Comparison of ENCODE assay signal across 19 cellular contexts in the genomic region with DNA sequence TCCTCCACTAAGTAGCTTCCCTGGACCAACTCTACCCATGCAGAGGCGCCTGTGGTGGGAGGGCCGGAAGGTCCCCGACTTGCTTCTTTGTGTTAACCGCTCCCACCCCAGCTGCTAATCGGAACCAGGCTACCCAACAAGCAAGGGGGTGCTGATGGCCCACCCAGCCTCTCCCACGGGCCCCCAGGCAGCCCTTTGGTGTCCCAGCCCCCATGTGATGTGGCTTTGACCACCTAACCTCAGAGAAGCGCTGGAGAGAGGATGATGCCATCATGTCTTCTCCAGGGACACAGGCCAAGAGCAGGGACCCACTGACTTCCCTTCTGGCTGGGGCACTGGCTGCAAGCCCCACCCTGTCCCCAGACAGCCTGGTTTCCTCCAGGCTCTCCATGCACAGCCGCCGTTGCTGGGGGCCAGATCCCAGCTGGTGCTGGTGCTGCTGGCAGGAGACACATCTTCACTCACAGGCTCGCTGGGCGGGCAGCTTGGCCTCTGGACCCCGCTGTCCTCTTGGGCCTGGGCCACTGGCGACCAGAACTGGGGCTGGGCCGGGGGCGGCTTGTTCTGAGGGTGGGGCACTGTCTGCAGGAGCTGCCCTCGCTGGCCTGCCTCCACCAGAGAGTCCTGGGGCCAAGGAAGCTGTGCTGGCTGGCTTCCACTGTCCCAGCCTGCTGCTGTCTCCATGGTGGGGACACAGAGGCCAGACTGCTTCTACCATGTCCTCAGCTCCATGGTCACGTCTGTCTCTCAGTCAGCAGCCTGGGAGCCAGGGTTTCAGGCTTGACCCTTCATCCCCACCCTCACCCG. TPM values are rescaled to one million over a fixed set of nuclear protein-coding genes. Genes with fewer than 3 reads are reported as not detected.
DNase-seq lines count a peak whose midpoint lies in the region; ATAC-seq, FAIRE-seq and TF ChIP-seq lines count a peak whose summit lies in the region.
"Had no signal": no experiment of that assay in that cellular context is flagged by ENCODE, and none has a peak within 500 bp of the region (broad histone marks: within the 10 kb centered on the region; RNA-seq: fewer than 3 reads in every experiment).

No MANE protein-coding gene starts in this region.

- H4K20me1 ChIP-seq in hepatocyte (ENCODE audit: insufficient read depth, poor library complexity, severe bottlenecking): no peaks in the 10 kb centered on the region

- no peaks in the 10 kb centered on the region for H3K79me2 ChIP-seq in hepatocyte

- no peak for TF ChIP-seq POLR2A in transverse colon (IDR thresholded peaks at IDR 0.05)

- TF ChIP-seq CTCF in BE2C (IDR thresholded peaks at IDR 0.05; ENCODE audit: low read depth, low read length) (no peak), ascending aorta (IDR thresholded peaks at IDR 0.05) (no peak), hepatocyte (IDR thresholded peaks at IDR 0.05; ENCODE audit: poor library complexity) (no peak), transverse colon (IDR thresholded peaks at IDR 0.05) (no peak), pancreas (IDR thresholded peaks at IDR 0.05) (no peak)

- no peaks in the 10 kb centered on the region for H3K27me3 ChIP-seq in BE2C
- H3K27me3 ChIP-seq in ascending aorta: no peaks in the 10 kb centered on the region
- H3K27me3 ChIP-seq in hepatocyte: no peaks in the 10 kb centered on the region
- no peaks in the 10 kb centered on the region for H3K27me3 ChIP-seq in transverse colon
- H3K27me3 ChIP-seq in pancreas: no peaks in the 10 kb centered on the region
- H3K27me3 ChIP-seq: thyroid gland had no signal

- 69% methylated on average over 16 of the region's 18 CpGs for WGBS in hepatocyte (ENCODE audit: low lambda C conversion rate, missing lambda C conversion rate)
- 71 to 80% methylated on average over 1 to 15 of the region's 18 CpGs for WGBS in transverse colon (ENCODE audit: low coverage in 1 of 2), 2 donors
- WGBS in pancreas, 2 donors: 66 to 76% methylated on average over 18 of the region's 18 CpGs

- H3K9me2 ChIP-seq in hepatocyte (replicated peaks; ENCODE audit: insufficient read depth): no peaks in the 10 kb centered on the region

- H3K4me3 ChIP-seq in BE2C (ENCODE audit: low read depth, low read length) (no peak overlapping the region), ascending aorta (no peak overlapping the region), hepatocyte (no peak overlapping the region), transverse colon (no peak overlapping the region), pancreas (no peak overlapping the region)
- H3K4me3 ChIP-seq: thyroid gland had no signal

- FAIRE-seq in pancreas (lab: Jason Lieb, UNC): no peak
- FAIRE-seq: small intestine had no signal

- no peaks in the 10 kb centered on the region for H3K36me3 ChIP-seq in BE2C
- H3K36me3 ChIP-seq in ascending aorta: no peaks in the 10 kb centered on the region
- no peaks in the 10 kb centered on the region for H3K36me3 ChIP-seq in hepatocyte (replicated peaks; ENCODE audit: insufficient read depth, low read depth)
- H3K36me3 ChIP-seq in transverse colon: no peaks in the 10 kb centered on the region
- no peaks in the 10 kb centered on the region for H3K36me3 ChIP-seq in pancreas
- H3K36me3 ChIP-seq: thyroid gland had no signal

- intact Hi-C loops in ascending aorta (cut with DNase I) (no loop called here), transverse colon (cut with DNase I; ENCODE audit: low total_unique reads) (no loop called here), pancreas (cut with DNase I) (no loop called here)

- no peak for TF ChIP-seq EP300 in transverse colon (IDR thresholded peaks at IDR 0.05; ENCODE audit: low read depth)

- no peaks in the 10 kb centered on the region for H3K4me1 ChIP-seq in BE2C
- H3K4me1 ChIP-seq in ascending aorta: peaks cover 6% of the 10 kb centered on the region in 2 donors
- peaks cover 13% of the 10 kb centered on the region for H3K4me1 ChIP-seq in hepatocyte (ENCODE audit: insufficient read depth)
- peaks cover 0 to 15% (median 0%) of the 10 kb centered on the region in 4 donors for H3K4me1 ChIP-seq in transverse colon
- H3K4me1 ChIP-seq in pancreas: no peaks in the 10 kb centered on the region

- ATAC-seq in GM19463 (IDR thresholded peaks at IDR 0.05; ENCODE audit: unreplicated experiment) (no peak), pancreas (no peak)
- ATAC-seq: HCT116 had no signal

- H3K4me2 ChIP-seq in hepatocyte: no peak overlapping the region

- H3K27ac ChIP-seq in ascending aorta: peak overlapping the region; percentile 10 to 70
- peak overlapping the region; percentile 59 for H3K27ac ChIP-seq in hepatocyte
- no peak overlapping the region for H3K27ac ChIP-seq in transverse colon
- H3K27ac ChIP-seq in pancreas: no peak overlapping the region
- H3K27ac ChIP-seq: thyroid gland had no signal

- DNase-seq in BE2C (peak; percentile 42), ascending aorta (ENCODE audit: low spot score in 2 of 2) (no peak), hepatocyte (ENCODE audit: low spot score) (no peak), retina (peak; percentile 31), NCI-H2029 treated with DMSO at 0.1 percent for 48 hours (lab: John Stamatoyannopoulos, UW) (no peak), transverse colon (no peak), pancreas (no peak)
- DNase-seq: ACHN; activated CD4-positive, CD25-positive, alpha-beta regulatory T cell; activated CD8-positive, alpha-beta memory T cell treated with anti-CD3 and anti-CD28 coated beads for 24 hours; CD8-positive, alpha-beta memory T cell; effector CD8-positive, alpha-beta T cell; islet precursor cell; occipital lobe; small intestine had no signal

- no peak overlapping the region for H2AFZ ChIP-seq in hepatocyte

- no peaks in the 10 kb centered on the region for H3K9me3 ChIP-seq in BE2C
- no peaks in the 10 kb centered on the region for H3K9me3 ChIP-seq in ascending aorta
- H3K9me3 ChIP-seq in hepatocyte (ENCODE audit: low read depth): no peaks in the 10 kb centered on the region
- H3K9me3 ChIP-seq in transverse colon: no peaks in the 10 kb centered on the region
- H3K9me3 ChIP-seq in pancreas: no peaks in the 10 kb centered on the region
- H3K9me3 ChIP-seq: thyroid gland had no signal

- in situ Hi-C loops in transverse colon (cut with MboI; ENCODE audit: low pct_ligation_motif_present in 1 of 4, low pct_unique_long_range_greater_than_20kb in 1 of 4, low sequenced_read_pairs in 3 of 4): no loop called here

RNA-seq across cellular contexts. Expression of a gene that starts 27.8 kb away (rescaled TPM):
- polyA plus RNA-seq in BE2C (2012; ENCODE audit: insufficient read depth, insufficient read length, low read depth): not detected
- 1.6 TPM for total RNA-seq in ascending aorta
- total RNA-seq in hepatocyte: 12.4 and 29.5 TPM in 2 replicates
- polyA plus RNA-seq in hepatocyte: 43.4 and 49.9 TPM in 2 replicates
- total RNA-seq in transverse colon: 1 to 10 TPM in 3 of 4 donors, under 1 TPM in 1; 0.82 to 6.6 (median 3.9) TPM
- total RNA-seq in pancreas: 1 to 10 TPM; 1.1 to 4.9 (median 2.2) TPM
- polyA plus RNA-seq in pancreas: 1 to 10 TPM; 5.1 to 8.9 TPM
- total RNA-seq: LHCN-M2 had no signal
- polyA plus RNA-seq: CD8-positive, alpha-beta memory T cell had no signal

RNA-seq across cellular contexts. Expression of a gene that starts 59.6 kb away (rescaled TPM):
- polyA plus RNA-seq in BE2C (2012; ENCODE audit: insufficient read depth, insufficient read length, low read depth): not detected
- total RNA-seq in ascending aorta: 30.5 TPM
- 4.2 and 5.3 TPM in 2 replicates for total RNA-seq in hepatocyte
- polyA plus RNA-seq in hepatocyte: 6.0 and 6.3 TPM in 2 replicates
- total RNA-seq in transverse colon: 1 to 10 TPM in 3 of 4 donors, under 1 TPM in 1; 0.75 to 4.4 (median 1.7) TPM
- total RNA-seq in pancreas: 1 to 10 TPM; 2.4 to 5.0 (median 3.8) TPM
- polyA plus RNA-seq in pancreas: 1 to 10 TPM; 4.0 to 4.6 TPM
- total RNA-seq: LHCN-M2 had no signal
- polyA plus RNA-seq: CD8-positive, alpha-beta memory T cell had no signal

Comparison
In these comparisons a context has a peak if more than half of its experiments do, and no peak if none do; other contexts are left out.
1. DNase-seq: peak in BE2C (single experiment) and retina (single experiment); none in ascending aorta (0 of 2), hepatocyte (single experiment), NCI-H2029 treated with DMSO at 0.1 percent for 48 hours (single experiment), transverse colon (single experiment) and pancreas (0 of 6).
2. H3K27ac ChIP-seq: peak in ascending aorta (2 of 2) and hepatocyte (single experiment); none in transverse colon (0 of 4) and pancreas (0 of 4).